In genomic region chr5:32916648-32917047, GRCh38 we compare ENCODE assay signal across 2 cellular contexts.
TF ChIP-seq lines count a peak whose summit lies in the region.

No MANE protein-coding gene starts in this region.

TF ChIP-seq in IMR-90, 13 proteins besides CTCF, POLR2A, EP300 and RAD21 (continued from another document):
- TF ChIP-seq FOS (IDR thresholded peaks at IDR 0.05; ENCODE audit: low read depth, low read length) = no peak
- peak; percentile 83 for TF ChIP-seq SMC3 (IDR thresholded peaks at IDR 0.05; ENCODE audit: low read depth, low read length)
- no peak for TF ChIP-seq MXI1 (IDR thresholded peaks at IDR 0.05; ENCODE audit: borderline replicate concordance, low read depth, low read length)
- peak; percentile 15; the same call in 1 of the 2 replicates for TF ChIP-seq CEBPB (IDR thresholded peaks at IDR 0.05; ENCODE audit: low read depth, low read length)
- no peak for TF ChIP-seq CHD1 (IDR thresholded peaks at IDR 0.05; ENCODE audit: low read depth, low read length)
- no peak for TF ChIP-seq RCOR1 (IDR thresholded peaks at IDR 0.05; ENCODE audit: insufficient replicate concordance, low read length)

TF ChIP-seq in HEK293T, 16 proteins besides CTCF, POLR2A, EP300 and RAD21 (continued from another document):
- TF ChIP-seq TARDBP (IDR thresholded peaks at IDR 0.05) (no peak), SP1 (IDR thresholded peaks at IDR 0.05) (no peak), SUZ12 (IDR thresholded peaks at IDR 0.05) (no peak), BHLHE40 (IDR thresholded peaks at IDR 0.05; ENCODE audit: borderline replicate concordance) (no peak), ZNF384 (IDR thresholded peaks at IDR 0.05) (no peak), CTBP1 (IDR thresholded peaks at IDR 0.05; ENCODE audit: borderline replicate concordance) (no peak), ARNT (IDR thresholded peaks at IDR 0.05) (no peak), FOXM1 (IDR thresholded peaks at IDR 0.05; ENCODE audit: borderline replicate concordance) (no peak), ELF4 (IDR thresholded peaks at IDR 0.05) (no peak), PKNOX1 (IDR thresholded peaks at IDR 0.05) (no peak), HDGF (IDR thresholded peaks at IDR 0.05; ENCODE audit: borderline replicate concordance) (no peak), L3MBTL2 (conservative IDR thresholded peaks at IDR 0.05) (no peak), FOXA1 (IDR thresholded peaks at IDR 0.05) (no peak), NFRKB (IDR thresholded peaks at IDR 0.05) (no peak)
TF ChIP-seq in HEK293T: peak in this region for 0.
